In genomic region chr14:61928300-61928699, GRCh38 we compare ENCODE assay signal across 22 cellular contexts.
"Had no signal": no experiment of that assay in that cellular context is flagged by ENCODE, and none has a peak within 500 bp of the region (broad histone marks: within the 10 kb centered on the region; RNA-seq: fewer than 3 reads in every experiment).

No MANE protein-coding gene starts in this region.

- H3K9me3 ChIP-seq: prostate gland, right atrium auricular region, tibial nerve had no signal

- H3K9me3 Mint-ChIP-seq: activated CD4-positive, alpha-beta T cell treated with anti-CD3 and anti-CD28 coated beads, Interleukin-2, amount 10 ng/mL, durations not matched to agents 7 days and 5 days; activated naive CD8-positive, alpha-beta T cell treated with anti-CD3 and anti-CD28 coated beads, Interleukin-2, amount 10 ng/mL, durations not matched to agents 7 days and 5 days; activated T-cell treated with anti-CD3 and anti-CD28 coated beads, Interleukin-2, amount 50 U/mL, for 24 hours; activated T-helper 2 cell treated with anti-CD3 and anti-CD28 coated beads, Interferon-gamma antibody, Interleukin-2, Interleukin-4, amounts not matched to agents 10 μg/mL and 5 μg/mL and 100 μg/mL, durations not matched to agents 14 hours and 24 hours and 36 hours; brain; central memory CD8-positive, alpha-beta T cell; stimulated activated naive CD8-positive, alpha-beta T cell treated with anti-CD3 and anti-CD28 coated beads, Interleukin-15, Interleukin-2, amounts not matched to agents 100 ng/mL and 50 ng/mL, for 24 hours had no signal

- H3K4me3 ChIP-seq: coronary artery, prostate gland, right atrium auricular region, tibial nerve had no signal

- H3K4me1 ChIP-seq: prostate gland, right atrium auricular region, tibial nerve had no signal

- H3K27ac Mint-ChIP-seq: activated CD4-positive, alpha-beta T cell treated with anti-CD3 and anti-CD28 coated beads, Interleukin-2, amount 10 ng/mL, durations not matched to agents 7 days and 5 days; activated CD8-positive, alpha-beta T cell treated with anti-CD3 and anti-CD28 coated beads, Interleukin-2, amount 10 ng/mL, durations not matched to agents 7 days and 5 days; activated naive CD8-positive, alpha-beta T cell treated with anti-CD3 and anti-CD28 coated beads, Interleukin-2, amount 10 ng/mL, durations not matched to agents 7 days and 5 days; activated T-cell treated with anti-CD3 and anti-CD28 coated beads, Interleukin-2, amount 50 U/mL, for 24 hours; activated T-helper 2 cell treated with anti-CD3 and anti-CD28 coated beads, Interferon-gamma antibody, Interleukin-2, Interleukin-4, amounts not matched to agents 10 μg/mL and 5 μg/mL and 100 μg/mL, durations not matched to agents 14 hours and 24 hours and 36 hours; stimulated activated naive CD8-positive, alpha-beta T cell treated with anti-CD3 and anti-CD28 coated beads, Interleukin-15, Interleukin-2, amounts not matched to agents 100 ng/mL and 50 ng/mL, for 24 hours had no signal

- DNase-seq: activated CD4-positive, alpha-beta T cell treated with anti-CD3 and anti-CD28 coated beads, Interleukin-2, amount 10 ng/mL, durations not matched to agents 7 days and 5 days; activated CD8-positive, alpha-beta T cell treated with anti-CD3 and anti-CD28 coated beads, Interleukin-2, amount 10 ng/mL, durations not matched to agents 7 days and 5 days; activated naive CD4-positive, alpha-beta T cell treated with Interleukin-2 at 50 U/mL for 16 hours; activated naive CD8-positive, alpha-beta T cell treated with anti-CD3 and anti-CD28 coated beads, Interleukin-2, amount 10 ng/mL, durations not matched to agents 7 days and 5 days; activated T-cell treated with anti-CD3 and anti-CD28 coated beads, Interleukin-2, amount 50 U/mL, for 24 hours; amygdala; foreskin fibroblast; glutamatergic neuron; hypothalamus; kidney; naive B cell; stimulated activated CD4-positive, alpha-beta T cell treated with anti-CD3 and anti-CD28 coated beads, Interleukin-2, amount 100 ng/mL, for 48 hours; T-helper 1 cell; T-helper 9 cell had no signal

- H3K36me3 Mint-ChIP-seq: activated naive CD8-positive, alpha-beta T cell treated with anti-CD3 and anti-CD28 coated beads, Interleukin-2, amount 10 ng/mL, durations not matched to agents 7 days and 5 days; brain; naive B cell had no signal

- H3K36me3 ChIP-seq: prostate gland, right atrium auricular region, tibial nerve had no signal

- H3K27me3 Mint-ChIP-seq: brain; central memory CD8-positive, alpha-beta T cell had no signal

- H3K4me1 Mint-ChIP-seq: activated CD4-positive, alpha-beta T cell treated with anti-CD3 and anti-CD28 coated beads, Interleukin-2, amount 10 ng/mL, durations not matched to agents 7 days and 5 days; central memory CD8-positive, alpha-beta T cell had no signal

- H3K4me3 Mint-ChIP-seq: activated CD4-positive, alpha-beta T cell treated with anti-CD3 and anti-CD28 coated beads, Interleukin-2, amount 10 ng/mL, durations not matched to agents 7 days and 5 days; activated CD8-positive, alpha-beta T cell treated with anti-CD3 and anti-CD28 coated beads, Interleukin-2, amount 10 ng/mL, durations not matched to agents 7 days and 5 days; activated naive CD8-positive, alpha-beta T cell treated with anti-CD3 and anti-CD28 coated beads, Interleukin-2, amount 10 ng/mL, durations not matched to agents 7 days and 5 days; activated T-cell treated with anti-CD3 and anti-CD28 coated beads, Interleukin-2, amount 50 U/mL, for 24 hours; brain; central memory CD8-positive, alpha-beta T cell; naive B cell; stimulated activated naive CD8-positive, alpha-beta T cell treated with anti-CD3 and anti-CD28 coated beads, Interleukin-15, Interleukin-2, amounts not matched to agents 100 ng/mL and 50 ng/mL, for 24 hours had no signal

- H3K27me3 ChIP-seq: right atrium auricular region, tibial nerve had no signal

- H3K27ac ChIP-seq: coronary artery, prostate gland, right atrium auricular region, tibial nerve had no signal
